ENCODE assay signal across 24 cellular contexts in genomic region chr19:38093154-38093553, GRCh38.
DNase-seq lines count a peak whose midpoint lies in the region; ATAC-seq, FAIRE-seq and TF ChIP-seq lines count a peak whose summit lies in the region.
"Had no signal": no experiment of that assay in that cellular context is flagged by ENCODE, and none has a peak within 500 bp of the region (broad histone marks: within the 10 kb centered on the region; RNA-seq: fewer than 3 reads in every experiment).

No MANE protein-coding gene starts in this region.

- POLR2A ChIA-PET in K562 (lab: Yijun Ruan, JAX), result interaction anchor here (0.6 kb wide), 1 partner anchor 42 kb away, joined by 3 read pairs; no protein-coding TSS in a partner anchor

- peak; percentile 18 for ATAC-seq in Right ventricle myocardium inferior
- ATAC-seq in heart right ventricle, result no peak
- no peak for ATAC-seq in K562
- ATAC-seq in GM18517 (IDR thresholded peaks at IDR 0.05; ENCODE audit: unreplicated experiment), result no peak
- no peak for ATAC-seq in GM21447 (IDR thresholded peaks at IDR 0.05; ENCODE audit: unreplicated experiment)
- ATAC-seq: Panc1 had no signal

- H3K9me1 ChIP-seq in K562 (ENCODE audit: control insufficient read depth, insufficient read depth, low read length), result no peaks in the 10 kb centered on the region

- WGBS in heart right ventricle, 2 donors, result 68 to 86% methylated on average over 8 of the region's 8 CpGs
- WGBS in K562 (ENCODE audit: insufficient coverage, low coverage, missing lambda C conversion rate), result 33% methylated on average over 8 of the region's 8 CpGs
- 67 to 69% methylated on average over 8 of the region's 8 CpGs for WGBS in thyroid gland, 2 donors

- H3K9me2 ChIP-seq in Karpas-422 (replicated peaks; ENCODE audit: insufficient read depth, low read length), result no peaks in the 10 kb centered on the region

- no peak overlapping the region for H3K27ac ChIP-seq in heart right ventricle
- H3K27ac ChIP-seq in Karpas-422 (ENCODE audit: low read length), result 0 out of 2 replicates have a peak overlapping the region, but pooled peaks have one; percentile 77
- H3K27ac ChIP-seq in K562 (ENCODE audit: extremely low read depth, low read depth, low read length), result no peak overlapping the region
- peak overlapping the region; percentile 70 to 87 (median 86) for H3K27ac ChIP-seq in thyroid gland
- H3K27ac ChIP-seq: BLaER1, KMS-11, SK-N-MC had no signal

- DNase-seq in Right ventricle myocardium inferior (ENCODE audit: missing footprints) (no peak), heart right ventricle (no peak), Karpas-422 (no peak), K562 (ENCODE audit: extremely low read depth in 1 of 4, low spot score in 3 of 4) (no peak), thyroid gland (peak in 1 of 2 donors; percentile 20), germinal center (ENCODE audit: low spot score) (no peak)
- DNase-seq: CD4-positive, CD25-positive, alpha-beta regulatory T cell; DMS153; GOT3; NCI-H1048; NCI-H187; NCI-H2107; NCI-H526; NCI-H82; SIG-M5; SW 1271 had no signal

- H3K9ac ChIP-seq in Karpas-422 (ENCODE audit: low read length), result no peak overlapping the region
- H3K9ac ChIP-seq in K562 (ENCODE audit: insufficient read depth in 1 of 2, low read depth in 2 of 2, low read length in 2 of 2), result 0 out of 4 replicates have a peak overlapping the region, but pooled peaks of 1 of the 2 experiments have one; percentile 45
- H3K9ac ChIP-seq: BLaER1, KMS-11 had no signal

- peaks cover 0 to 26% (median 0%) of the 10 kb centered on the region in 9 donors for H3K36me3 ChIP-seq in heart right ventricle
- H3K36me3 ChIP-seq in Karpas-422 (ENCODE audit: insufficient read depth, low read length), result peaks cover 21% of the 10 kb centered on the region
- no peaks in the 10 kb centered on the region for H3K36me3 ChIP-seq in K562 (ENCODE audit: control insufficient read depth, insufficient read depth, low read length)
- peaks cover 0 to 8% of the 10 kb centered on the region in 2 donors for H3K36me3 ChIP-seq in thyroid gland

- TF ChIP-seq EP300 in K562 (IDR thresholded peaks at IDR 0.05; ENCODE audit: low read length), result no peak

- H3K4me3 ChIP-seq in heart right ventricle, result no peak overlapping the region
- no peak overlapping the region for H3K4me3 ChIP-seq in Karpas-422 (ENCODE audit: low read length)
- H3K4me3 ChIP-seq in K562, result no peak overlapping the region
- no peak overlapping the region for H3K4me3 ChIP-seq in thyroid gland (replicated peaks in 1 of 3)
- H3K4me3 ChIP-seq: BLaER1, HAP-1, SK-N-MC had no signal

- H3K9me3 ChIP-seq in heart right ventricle (no peaks in the 10 kb centered on the region), Karpas-422 (ENCODE audit: low read length) (no peaks in the 10 kb centered on the region), K562 (replicated peaks; ENCODE audit: control insufficient read depth, insufficient read depth, low read depth, low read length) (no peaks in the 10 kb centered on the region), thyroid gland (no peaks in the 10 kb centered on the region)
- H3K9me3 ChIP-seq: BLaER1, HAP-1 had no signal

- H3K4me2 ChIP-seq in Karpas-422 (ENCODE audit: low read depth, low read length, poor library complexity, severe bottlenecking) (no peak overlapping the region), K562 (ENCODE audit: insufficient read depth, low read length) (peak overlapping the region; percentile 18; the same call in 1 of the 2 replicates)
- H3K4me2 ChIP-seq: BLaER1, KMS-11 had no signal

- H3K4me1 ChIP-seq in heart right ventricle, result peaks cover 0 to 23% (median 5%) of the 10 kb centered on the region in 9 donors
- H3K4me1 ChIP-seq in Karpas-422 (ENCODE audit: low read length), result peaks cover 54% of the 10 kb centered on the region
- peaks cover 0 to 6% of the 10 kb centered on the region in 2 experiments; a peak in 2 of 5 replicates for H3K4me1 ChIP-seq in K562 (replicated peaks in 1 of 2; ENCODE audit: control insufficient read depth in 2 of 2, insufficient read depth in 2 of 2, low read length in 2 of 2)
- peaks cover 61 to 67% of the 10 kb centered on the region in 2 donors for H3K4me1 ChIP-seq in thyroid gland
- H3K4me1 ChIP-seq: HAP-1 had no signal

- CTCF ChIA-PET in K562 (lab: Yijun Ruan, JAX; ENCODE audit: low intra/inter-chr PET ratio), result no interaction called here

- no peak for TF ChIP-seq POLR2A in K562 (conservative IDR thresholded peaks at IDR 0.05)
- TF ChIP-seq POLR2A in thyroid gland (IDR thresholded peaks at IDR 0.05), result no peak

- BruUV-seq in K562 (replicated peaks; lab: Mats Ljungman, UMichigan), result no TSS peak

- FAIRE-seq in K562 (lab: Jason Lieb, UNC), result no peak
- FAIRE-seq: GM18507 had no signal

- TF ChIP-seq CTCF in heart right ventricle (IDR thresholded peaks at IDR 0.05), result no peak
- no peak for TF ChIP-seq CTCF in K562 (IDR thresholded peaks at IDR 0.05 in 2 of 3, conservative IDR thresholded peaks at IDR 0.05 in 1 of 3; ENCODE audit: insufficient read depth in 2 of 3, low read depth in 1 of 3, low read length in 3 of 3)
- no peak for TF ChIP-seq CTCF in thyroid gland (IDR thresholded peaks at IDR 0.05)

- 0 out of 2 replicates have a peak, but pooled peaks cover 3% of the 10 kb centered on the region for H4K20me1 ChIP-seq in Karpas-422 (ENCODE audit: insufficient read depth, low read depth, low read length)
- peaks cover 7% of the 10 kb centered on the region; the same call in 1 of the 2 replicates for H4K20me1 ChIP-seq in K562 (replicated peaks; ENCODE audit: control insufficient read depth, insufficient read depth, low read length)

- intact Hi-C loops in Right ventricle myocardium inferior (cut with DNase I), result loop anchor here (10.0 kb wide), 1 partner anchor 82 kb away; no protein-coding TSS in a partner anchor
- intact Hi-C loops in heart right ventricle (cut with DNase I), result loop anchor here in 5 of 10 donors (5.0 to 10.0 kb wide), 2 partner anchors 188 to 191 kb away; partner anchors contain the start of genes SIPA1L3 (in 3 of the 5) and WDR87 (in 3 of the 5)
- intact Hi-C loops in K562 (cut with micrococcal nuclease), result no loop called here
- intact Hi-C loops in thyroid gland (cut with DNase I), result no loop called here

- H2AFZ ChIP-seq in Karpas-422 (ENCODE audit: low read length), result no peak overlapping the region
- H2AFZ ChIP-seq in K562 (ENCODE audit: low read depth, low read length), result no peak overlapping the region

- H3K27me3 ChIP-seq in heart right ventricle (no peaks in the 10 kb centered on the region), Karpas-422 (ENCODE audit: low read length) (no peaks in the 10 kb centered on the region), K562 (ENCODE audit: control insufficient read depth in 2 of 2, insufficient read depth in 2 of 2, low read length in 2 of 2) (no peaks in the 10 kb centered on the region), thyroid gland (no peaks in the 10 kb centered on the region)
- H3K27me3 ChIP-seq: BLaER1 had no signal

- peaks cover 51% of the 10 kb centered on the region for H3K79me2 ChIP-seq in Karpas-422 (ENCODE audit: low read length)
- no peaks in the 10 kb centered on the region for H3K79me2 ChIP-seq in K562 (ENCODE audit: control insufficient read depth, insufficient read depth, low read length)

- TF ChIP-seq RAD21 in K562 (CRISPR knock-in tag; conservative IDR thresholded peaks at IDR 0.05 in 1 of 2, IDR thresholded peaks at IDR 0.05 in 1 of 2), result no peak

- in situ Hi-C loops in K562 (cut with MboI), result no loop called here

TF ChIP-seq in K562, 482 proteins besides CTCF, POLR2A, EP300 and RAD21 (continues in another document):
- TF ChIP-seq LARP7 (IDR thresholded peaks at IDR 0.05) (no peak), ZNF316 (IDR thresholded peaks at IDR 0.05) (peak; percentile 50), RBFOX2 (IDR thresholded peaks at IDR 0.05; ENCODE audit: low read depth, low read length) (no peak), ZBTB11 (CRISPR knock-in tag; IDR thresholded peaks at IDR 0.05) (no peak)

Comparison
In these comparisons a context has a peak if more than half of its experiments do, and no peak if none do; other contexts are left out.
1. H3K27ac ChIP-seq: peak in Karpas-422 (single experiment) and thyroid gland (3 of 3); none in heart right ventricle (0 of 10) and K562 (single experiment).